17 cellular contexts compared by ENCODE assay signal in the genomic region with DNA sequence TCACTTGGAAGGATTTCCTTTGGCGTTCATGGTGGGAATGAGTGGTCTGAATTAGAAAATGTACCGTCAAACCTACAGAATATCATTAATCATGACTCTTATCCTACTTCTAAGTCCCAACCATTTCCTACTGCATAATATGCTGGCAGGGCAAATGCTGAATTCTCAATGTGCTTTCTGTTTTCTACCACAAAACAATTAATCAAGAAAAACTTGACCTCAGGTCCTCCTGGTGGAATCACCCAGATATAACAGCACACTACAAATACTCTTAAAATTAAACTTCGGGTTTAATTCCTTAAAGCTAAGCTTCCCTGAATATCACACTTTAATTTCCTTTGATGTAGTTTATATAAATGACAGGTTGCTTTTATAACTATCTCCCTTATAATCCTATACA.
"Had no signal": no experiment of that assay in that cellular context is flagged by ENCODE, and none has a peak within 500 bp of the region (broad histone marks: within the 10 kb centered on the region; RNA-seq: fewer than 3 reads in every experiment).

No MANE protein-coding gene starts in this region.

- H3K27ac ChIP-seq: hepatocyte, left ventricle myocardium inferior, lower lobe of right lung, neutrophil, psoas muscle had no signal

- H2AFZ ChIP-seq: hepatocyte had no signal

- H3K27me3 Mint-ChIP-seq: dendritic cell treated with granulocyte-macrophage colony-stimulating factor and Interleukin-4, amounts not matched to agents 40 ng/mL and 50 ng/mL, for 4 days; memory B cell had no signal

- H3K4me3 ChIP-seq: hepatocyte, left ventricle myocardium inferior, lower lobe of right lung, psoas muscle had no signal

- FAIRE-seq: colon, kidney had no signal

- H3K9me3 Mint-ChIP-seq: dendritic cell treated with granulocyte-macrophage colony-stimulating factor and Interleukin-4, amounts not matched to agents 40 ng/mL and 50 ng/mL, for 4 days; memory B cell had no signal

- H3K36me3 ChIP-seq: left ventricle myocardium inferior, lower lobe of right lung, neutrophil had no signal

- H3K4me1 ChIP-seq: left ventricle myocardium inferior, lower lobe of right lung, psoas muscle had no signal

- H3K4me3 Mint-ChIP-seq: dendritic cell treated with granulocyte-macrophage colony-stimulating factor and Interleukin-4, amounts not matched to agents 40 ng/mL and 50 ng/mL, for 4 days; memory B cell had no signal

- DNase-seq: head of caudate nucleus; kidney; left cardiac atrium; left ventricle myocardium inferior; lower lobe of right lung; midbrain; psoas muscle; retina; stimulated activated CD4-positive, alpha-beta T cell treated with anti-CD3 and anti-CD28 coated beads, Interleukin-2, amount 100 ng/mL, for 24 hours; stimulated activated CD4-positive, alpha-beta T cell treated with anti-CD3 and anti-CD28 coated beads, Interleukin-4, amount 100 ng/mL, for 4 hours; stimulated activated naive CD4-positive, alpha-beta T cell; trophoblast cell had no signal

- H3K9me3 ChIP-seq: left ventricle myocardium inferior, lower lobe of right lung, neutrophil, psoas muscle had no signal

- H3K27me3 ChIP-seq: hepatocyte, neutrophil had no signal

- H3K4me2 ChIP-seq: hepatocyte had no signal

- H3K79me2 ChIP-seq: hepatocyte had no signal

- H3K27ac Mint-ChIP-seq: dendritic cell treated with granulocyte-macrophage colony-stimulating factor and Interleukin-4, amounts not matched to agents 40 ng/mL and 50 ng/mL, for 4 days had no signal
